In genomic region chr2:74391209-74391579, GRCh38 we compare ENCODE assay signal across 8 cellular contexts. TPM values are rescaled to one million over a fixed set of nuclear protein-coding genes. Genes with fewer than 3 reads are reported as not detected.
DNase-seq lines count a peak whose midpoint lies in the region; ATAC-seq and TF ChIP-seq lines count a peak whose summit lies in the region.

No MANE protein-coding gene starts in this region.

- H3K4me3 Mint-ChIP-seq in activated naive CD4-positive, alpha-beta T cell treated with anti-CD3 and anti-CD28 coated beads, Interleukin-2, amount 50 U/mL, for 24 hours: no peak overlapping the region
- peak overlapping the region; percentile 93 for H3K4me3 Mint-ChIP-seq in activated CD8-positive, alpha-beta T cell treated with anti-CD3 and anti-CD28 coated beads, Interleukin-2, amount 10 ng/mL, durations not matched to agents 7 days and 5 days

- no peak for DNase-seq in activated naive CD4-positive, alpha-beta T cell treated with anti-CD3 and anti-CD28 coated beads, Interleukin-2, amount 50 U/mL, for 16 hours
- no peak for DNase-seq in activated CD8-positive, alpha-beta T cell treated with anti-CD3 and anti-CD28 coated beads, Interleukin-2, amount 10 ng/mL, durations not matched to agents 7 days and 5 days
- DNase-seq in right atrium auricular region (ENCODE audit: low spot score): no peak
- DNase-seq in skeletal muscle cell (ENCODE audit: low read depth): no peak
- DNase-seq in posterior vena cava (ENCODE audit: low spot score): no peak
- no peak for DNase-seq in T1000 (lab: John Stamatoyannopoulos, UW)

- CTCF ChIA-PET in activated CD8-positive, alpha-beta T cell treated with anti-CD3 and anti-CD28 coated beads, Interleukin-2, amount 10 ng/mL, durations not matched to agents 7 days and 5 days (lab: Charles Lee): interaction anchor here (0.7 to 3.5 kb wide), 36 partner anchors 9 to 568 kb away, joined by 3 to 35 read pairs (median 4); partner anchors contain the start of genes BOLA3, C2orf81, HK2 and INO80B

- H3K27ac Mint-ChIP-seq in activated naive CD4-positive, alpha-beta T cell treated with anti-CD3 and anti-CD28 coated beads, Interleukin-2, amount 50 U/mL, for 24 hours: peak overlapping the region; percentile 89
- peak overlapping the region; percentile 99 for H3K27ac Mint-ChIP-seq in activated CD8-positive, alpha-beta T cell treated with anti-CD3 and anti-CD28 coated beads, Interleukin-2, amount 10 ng/mL, durations not matched to agents 7 days and 5 days

- H3K36me3 ChIP-seq in right atrium auricular region: no peaks in the 10 kb centered on the region

- peaks cover 0 to 49% of the 10 kb centered on the region in 2 donors for H3K4me1 ChIP-seq in right atrium auricular region

- H3K27ac ChIP-seq in right atrium auricular region: peak overlapping the region; percentile 92 to 96

- peaks cover 3% of the 10 kb centered on the region for H3K27me3 Mint-ChIP-seq in activated naive CD4-positive, alpha-beta T cell treated with anti-CD3 and anti-CD28 coated beads, Interleukin-2, amount 50 U/mL, for 24 hours
- H3K27me3 Mint-ChIP-seq in activated CD8-positive, alpha-beta T cell treated with anti-CD3 and anti-CD28 coated beads, Interleukin-2, amount 10 ng/mL, durations not matched to agents 7 days and 5 days (ENCODE audit: low read depth): peaks cover 6% of the 10 kb centered on the region

- H3K4me1 Mint-ChIP-seq in activated naive CD4-positive, alpha-beta T cell treated with anti-CD3 and anti-CD28 coated beads, Interleukin-2, amount 50 U/mL, for 24 hours: peaks cover 6% of the 10 kb centered on the region
- H3K4me1 Mint-ChIP-seq in activated CD8-positive, alpha-beta T cell treated with anti-CD3 and anti-CD28 coated beads, Interleukin-2, amount 10 ng/mL, durations not matched to agents 7 days and 5 days (ENCODE audit: low read depth): peaks cover 7% of the 10 kb centered on the region

- intact Hi-C loops in posterior vena cava (cut with DNase I): no loop called here

- POLR2A ChIA-PET in activated CD8-positive, alpha-beta T cell treated with anti-CD3 and anti-CD28 coated beads, Interleukin-2, amount 10 ng/mL, durations not matched to agents 7 days and 5 days (lab: Charles Lee): interaction anchor here (0.6 to 1.7 kb wide), 6 partner anchors 9 to 563 kb away, joined by 3 to 7 read pairs (median 4); partner anchors contain the start of genes C2orf81, MOB1A, MTHFD2 and STAMBP

- H3K9me3 ChIP-seq in right atrium auricular region: no peaks in the 10 kb centered on the region

- H3K36me3 Mint-ChIP-seq in activated naive CD4-positive, alpha-beta T cell treated with anti-CD3 and anti-CD28 coated beads, Interleukin-2, amount 50 U/mL, for 24 hours: no peaks in the 10 kb centered on the region
- no peaks in the 10 kb centered on the region for H3K36me3 Mint-ChIP-seq in activated CD8-positive, alpha-beta T cell treated with anti-CD3 and anti-CD28 coated beads, Interleukin-2, amount 10 ng/mL, durations not matched to agents 7 days and 5 days (ENCODE audit: low read depth)

- no peak for TF ChIP-seq CTCF in right atrium auricular region (IDR thresholded peaks at IDR 0.05)

- no peaks in the 10 kb centered on the region for H3K27me3 ChIP-seq in right atrium auricular region

- H3K4me3 ChIP-seq in right atrium auricular region (peak overlapping the region; percentile 83 to 97), skeletal muscle cell (ENCODE audit: low read depth, low read length) (peak overlapping the region; percentile 90)

- peak; percentile 19 for ATAC-seq in HG03521 (IDR thresholded peaks at IDR 0.05; ENCODE audit: unreplicated experiment)
- peak; percentile 64 for ATAC-seq in activated CD8-positive, alpha-beta T cell treated with anti-CD3 and anti-CD28 coated beads, Interleukin-2, amount 10 ng/mL, durations not matched to agents 7 days and 5 days

- no peaks in the 10 kb centered on the region for H3K9me3 Mint-ChIP-seq in activated naive CD4-positive, alpha-beta T cell treated with anti-CD3 and anti-CD28 coated beads, Interleukin-2, amount 50 U/mL, for 24 hours
- H3K9me3 Mint-ChIP-seq in activated CD8-positive, alpha-beta T cell treated with anti-CD3 and anti-CD28 coated beads, Interleukin-2, amount 10 ng/mL, durations not matched to agents 7 days and 5 days (ENCODE audit: insufficient read depth): no peaks in the 10 kb centered on the region

RNA-seq across cellular contexts. Expression of gene DCTN1, which starts 11.1 kb away (rescaled TPM):
- 100 to 1,000 TPM; 112 to 115 TPM for total RNA-seq in activated CD8-positive, alpha-beta T cell treated with anti-CD3 and anti-CD28 coated beads, Interleukin-2, amount 10 ng/mL, durations not matched to agents 7 days and 5 days
- total RNA-seq in right atrium auricular region (100 to 1,000 TPM in 1 of 2 donors, 10 to 100 TPM in 1; 86.5 to 102 TPM), posterior vena cava (100 to 1,000 TPM; 165 to 167 TPM)

RNA-seq across cellular contexts. Expression of gene C2orf81, which starts 30.2 kb away (rescaled TPM):
- 1 to 10 TPM; 1.5 TPM for total RNA-seq in activated CD8-positive, alpha-beta T cell treated with anti-CD3 and anti-CD28 coated beads, Interleukin-2, amount 10 ng/mL, durations not matched to agents 7 days and 5 days
- 1 to 10 TPM in 1 of 2 donors, under 1 TPM in 1; 0.94 to 1.0 TPM for total RNA-seq in right atrium auricular region
- 1 to 10 TPM; 2.3 to 2.7 TPM for total RNA-seq in posterior vena cava

RNA-seq across cellular contexts. Expression of gene WDR54, which starts 30.3 kb away (rescaled TPM):
- 10 to 100 TPM; 93.7 to 96.9 TPM for total RNA-seq in activated CD8-positive, alpha-beta T cell treated with anti-CD3 and anti-CD28 coated beads, Interleukin-2, amount 10 ng/mL, durations not matched to agents 7 days and 5 days
- total RNA-seq in right atrium auricular region (1 to 10 TPM in 1 of 2 donors, under 1 TPM in 1; 0.67 to 7.5 TPM), posterior vena cava (1 to 10 TPM; 7.9 to 9.4 TPM)

RNA-seq across cellular contexts. Expression of gene SLC4A5, which starts 48.0 kb away (rescaled TPM):
- total RNA-seq in activated CD8-positive, alpha-beta T cell treated with anti-CD3 and anti-CD28 coated beads, Interleukin-2, amount 10 ng/mL, durations not matched to agents 7 days and 5 days: 1 to 10 TPM; 1.6 to 2.8 TPM
- total RNA-seq in right atrium auricular region (1 to 10 TPM in 1 of 2 donors, under 1 TPM in 1; 0.28 to 1.3 TPM), posterior vena cava (1 to 10 TPM; 3.9 to 5.3 TPM)

RNA-seq across cellular contexts. Expression of gene RTKN, which starts 50.5 kb away (rescaled TPM):
- total RNA-seq in activated CD8-positive, alpha-beta T cell treated with anti-CD3 and anti-CD28 coated beads, Interleukin-2, amount 10 ng/mL, durations not matched to agents 7 days and 5 days: under 1 TPM; 0.37 to 0.57 TPM
- 10 to 100 TPM; 10.4 to 15.3 TPM for total RNA-seq in right atrium auricular region
- total RNA-seq in posterior vena cava: 10 to 100 TPM; 10.6 to 16.8 TPM

Comparison
In these comparisons a context has a peak if more than half of its experiments do, and no peak if none do; other contexts are left out.
1. RNA of gene WDR54, which starts 30.3 kb away (total RNA-seq): 93.7 to 96.9 TPM in activated CD8-positive, alpha-beta T cell treated with anti-CD3 and anti-CD28 coated beads, Interleukin-2, amount 10 ng/mL, durations not matched to agents 7 days and 5 days; 7.9 to 9.4 TPM in posterior vena cava and 0.67 to 7.5 TPM in right atrium auricular region; every median in the first group is over 4 times any median in the second.